Comparison of ENCODE assay signal across 20 cellular contexts in genomic region chr13:51971520-51972426, GRCh38. TPM values are rescaled to one million over a fixed set of nuclear protein-coding genes. Genes with fewer than 3 reads are reported as not detected.
DNase-seq lines count a peak whose midpoint lies in the region; ATAC-seq, FAIRE-seq and TF ChIP-seq lines count a peak whose summit lies in the region.
"Had no signal": no experiment of that assay in that cellular context is flagged by ENCODE, and none has a peak within 500 bp of the region (broad histone marks: within the 10 kb centered on the region; RNA-seq: fewer than 3 reads in every experiment).

No MANE protein-coding gene starts in this region.

- ATAC-seq in omental fat pad (ENCODE audit: low FRiP score) (peak; percentile 44), GM18867 (IDR thresholded peaks at IDR 0.05; ENCODE audit: unreplicated experiment) (no peak)
- ATAC-seq: heart right ventricle had no signal

- no peaks in the 10 kb centered on the region for H3K9me3 ChIP-seq in mesenchymal stem cell (ENCODE audit: control insufficient read depth, low read length)
- H3K9me3 ChIP-seq: adrenal gland, heart right ventricle, left ventricle myocardium inferior had no signal

- no peaks in the 10 kb centered on the region for H3K79me1 ChIP-seq in mesenchymal stem cell (replicated peaks; ENCODE audit: low read length, poor library complexity, severe bottlenecking)

- H3K14ac ChIP-seq in mesenchymal stem cell (ENCODE audit: low read length in 2 of 2) = no peak overlapping the region

- H3K23ac ChIP-seq in mesenchymal stem cell (ENCODE audit: low read length in 2 of 2) = no peak overlapping the region

- H3K27ac ChIP-seq in mesenchymal stem cell (ENCODE audit: low read length, poor library complexity, severe bottlenecking) = no peak overlapping the region
- H3K27ac ChIP-seq: adrenal gland, cardiac muscle cell, heart right ventricle, left ventricle myocardium inferior, WERI-Rb-1 had no signal

- TF ChIP-seq CTCF in bronchial epithelial cell (IDR thresholded peaks at IDR 0.05; ENCODE audit: insufficient read depth, low read length, severe bottlenecking) (no peak), omental fat pad (IDR thresholded peaks at IDR 0.05) (no peak)

- H3K36me3 ChIP-seq in bronchial epithelial cell (ENCODE audit: control insufficient read depth, insufficient read depth, low read length) (no peaks in the 10 kb centered on the region), mesenchymal stem cell (ENCODE audit: control insufficient read depth in 1 of 2, insufficient read depth in 2 of 2, low read depth in 1 of 2, low read length in 2 of 2) (peaks cover 0 to 3% of the 10 kb centered on the region in 2 experiments)
- H3K36me3 ChIP-seq: adrenal gland, cardiac muscle cell, WERI-Rb-1 had no signal

- WGBS in mesenchymal stem cell = 95% methylated on average over 13 of the region's 15 CpGs

- no peak overlapping the region for H2AFZ ChIP-seq in mesenchymal stem cell (ENCODE audit: low read depth, low read length)

- no peak overlapping the region for H2BK12ac ChIP-seq in mesenchymal stem cell (ENCODE audit: low read length in 2 of 2)

- no peak overlapping the region for H2BK120ac ChIP-seq in mesenchymal stem cell (ENCODE audit: low read depth, low read length)

- no peak overlapping the region for H2BK5ac ChIP-seq in mesenchymal stem cell (ENCODE audit: low read depth, low read length, poor library complexity, severe bottlenecking)

- no peak overlapping the region for H3K4ac ChIP-seq in mesenchymal stem cell (ENCODE audit: low read depth in 1 of 2, low read length in 2 of 2)

- peak; percentile 55 for FAIRE-seq in bronchial epithelial cell (lab: Jason Lieb, UNC)
- FAIRE-seq: endometrium had no signal

- H2BK15ac ChIP-seq in mesenchymal stem cell (ENCODE audit: low read depth, poor library complexity, severe bottlenecking) = no peak overlapping the region

- H3K9ac ChIP-seq in mesenchymal stem cell (ENCODE audit: low read length) = no peak overlapping the region

- H3K27me3 ChIP-seq in bronchial epithelial cell (ENCODE audit: control insufficient read depth, insufficient read depth, low read length) (no peaks in the 10 kb centered on the region), mesenchymal stem cell (ENCODE audit: control insufficient read depth in 1 of 2, insufficient read depth in 1 of 2, low read length in 2 of 2) (no peaks in the 10 kb centered on the region)
- H3K27me3 ChIP-seq: adrenal gland, cardiac muscle cell, heart right ventricle had no signal

- H2AK5ac ChIP-seq in mesenchymal stem cell (ENCODE audit: low read length, severe bottlenecking) = no peak overlapping the region

- peak; percentile 90 for DNase-seq in DMS53 (lab: John Stamatoyannopoulos, UW)
- peak; percentile 91 for DNase-seq in NCI-H2107 treated with DMSO at 0.1 percent for 48 hours (lab: John Stamatoyannopoulos, UW; ENCODE audit: unreplicated experiment)
- no peak for DNase-seq in bronchial epithelial cell (ENCODE audit: low read depth)
- no peak for DNase-seq in omental fat pad (ENCODE audit: low spot score)
- DNase-seq in mesenchymal stem cell = no peak
- no peak for DNase-seq in T-helper 9 cell
- DNase-seq: activated CD4-positive, alpha-beta T cell treated with anti-CD3 and anti-CD28 coated beads, Interleukin-2, amount 50 U/mL, for 48 hours; adrenal gland; CD8-positive, alpha-beta memory T cell; heart right ventricle; left ventricle myocardium inferior; MM.1S; NCI-H187; NCI-H526; SHP77; T-helper 1 cell; WERI-Rb-1 had no signal

- H3K4me1 ChIP-seq in mesenchymal stem cell (ENCODE audit: control insufficient read depth, insufficient read depth, low read depth, low read length) = no peaks in the 10 kb centered on the region
- H3K4me1 ChIP-seq: adrenal gland had no signal

- H4K91ac ChIP-seq in mesenchymal stem cell (ENCODE audit: low read length) = no peak overlapping the region

- H3K18ac ChIP-seq in mesenchymal stem cell (ENCODE audit: low read depth in 1 of 2, low read length in 2 of 2) = no peak overlapping the region

- no peak overlapping the region for H3K4me3 ChIP-seq in bronchial epithelial cell (ENCODE audit: low read depth, low read length)
- no peak overlapping the region for H3K4me3 ChIP-seq in mesenchymal stem cell (ENCODE audit: insufficient read depth in 1 of 2, low read depth in 1 of 2, low read length in 2 of 2)
- H3K4me3 ChIP-seq: adrenal gland, cardiac muscle cell, heart right ventricle, left ventricle myocardium inferior had no signal

- no peak overlapping the region for H3K4me2 ChIP-seq in mesenchymal stem cell (ENCODE audit: low read length, poor library complexity, severe bottlenecking)

- H4K8ac ChIP-seq in mesenchymal stem cell (ENCODE audit: low read length) = no peak overlapping the region

RNA-seq across cellular contexts. Expression of gene ATP7B, which starts 39.5 kb away (rescaled TPM):
- total RNA-seq in bronchial epithelial cell (3.9 and 8.7 TPM in 2 replicates), omental fat pad (10 to 100 TPM in 2 of 4 donors, 1 to 10 TPM in 2; 5.2 to 29.2 (median 10.9) TPM)
- 3.5 TPM for polyA plus RNA-seq in mesenchymal stem cell (2013, experiment 1 of 2)
- 3.5 TPM for polyA plus RNA-seq in mesenchymal stem cell (2013, experiment 2 of 2)

RNA-seq across cellular contexts. Expression of gene ALG11, which starts 40.4 kb away (rescaled TPM):
- 17.5 and 24.5 TPM in 2 replicates for total RNA-seq in bronchial epithelial cell
- total RNA-seq in omental fat pad = 10 to 100 TPM; 17.5 to 27.7 (median 25.4) TPM
- polyA plus RNA-seq in mesenchymal stem cell (2013, experiment 1 of 2) = 13.1 TPM
- polyA plus RNA-seq in mesenchymal stem cell (2013, experiment 2 of 2) = 12.5 TPM

RNA-seq across cellular contexts. Expression of gene UTP14C, which starts 52.7 kb away (rescaled TPM):
- total RNA-seq in bronchial epithelial cell = 10.6 and 10.8 TPM in 2 replicates
- total RNA-seq in omental fat pad = 10 to 100 TPM; 13.7 to 22.5 (median 14.8) TPM
- polyA plus RNA-seq in mesenchymal stem cell (2013, experiment 1 of 2) = 12.1 TPM
- polyA plus RNA-seq in mesenchymal stem cell (2013, experiment 2 of 2) = 11.8 TPM

Comparison
In these comparisons a context has a peak if more than half of its experiments do, and no peak if none do; other contexts are left out.
1. DNase-seq: peak in DMS53 (single experiment) and NCI-H2107 treated with DMSO at 0.1 percent for 48 hours (single experiment); none in bronchial epithelial cell (single experiment), omental fat pad (single experiment), mesenchymal stem cell (single experiment) and T-helper 9 cell (single experiment).